Comparison of ENCODE assay signal across 1 cellular context in genomic region chr1:1116701-1117468, GRCh38.
TF ChIP-seq lines count a peak whose summit lies in the region.

No MANE protein-coding gene starts in this region.

TF ChIP-seq in HEK293, 187 proteins besides CTCF, POLR2A, EP300 and RAD21 (continued from another document):
- TF ChIP-seq ZNF324 (tag by site-specific recombination; IDR thresholded peaks at IDR 0.05): no peak
- 0 out of 2 replicates have a peak, but pooled peaks have one; percentile 33 for TF ChIP-seq ZBTB7A (tag by site-specific recombination; IDR thresholded peaks at IDR 0.05; ENCODE audit: low read depth)
- TF ChIP-seq ZNF560 (tag by site-specific recombination; IDR thresholded peaks at IDR 0.05; ENCODE audit: borderline replicate concordance): no peak
- 0 out of 2 replicates have a peak, but pooled peaks have one; percentile 8 for TF ChIP-seq ZIC2 (tag by site-specific recombination; IDR thresholded peaks at IDR 0.05)
